ENCODE assay signal across 1 cellular context in genomic region chr6:126897779-126898178, GRCh38.
TF ChIP-seq lines count a peak whose summit lies in the region.

No MANE protein-coding gene starts in this region.

TF ChIP-seq in A549, 52 proteins besides CTCF, POLR2A, EP300 and RAD21 (continued from another document):
- no peak for TF ChIP-seq HEYL (CRISPR knock-in tag; IDR thresholded peaks at IDR 0.05)
- TF ChIP-seq, protein P1, sequence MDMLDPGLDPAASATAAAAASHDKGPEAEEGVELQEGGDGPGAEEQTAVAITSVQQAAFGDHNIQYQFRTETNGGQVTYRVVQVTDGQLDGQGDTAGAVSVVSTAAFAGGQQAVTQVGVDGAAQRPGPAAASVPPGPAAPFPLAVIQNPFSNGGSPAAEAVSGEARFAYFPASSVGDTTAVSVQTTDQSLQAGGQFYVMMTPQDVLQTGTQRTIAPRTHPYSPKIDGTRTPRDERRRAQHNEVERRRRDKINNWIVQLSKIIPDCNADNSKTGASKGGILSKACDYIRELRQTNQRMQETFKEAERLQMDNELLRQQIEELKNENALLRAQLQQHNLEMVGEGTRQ (IDR thresholded peaks at IDR 0.05), result no peak
